1 cellular context compared by ENCODE assay signal in the genomic region with DNA sequence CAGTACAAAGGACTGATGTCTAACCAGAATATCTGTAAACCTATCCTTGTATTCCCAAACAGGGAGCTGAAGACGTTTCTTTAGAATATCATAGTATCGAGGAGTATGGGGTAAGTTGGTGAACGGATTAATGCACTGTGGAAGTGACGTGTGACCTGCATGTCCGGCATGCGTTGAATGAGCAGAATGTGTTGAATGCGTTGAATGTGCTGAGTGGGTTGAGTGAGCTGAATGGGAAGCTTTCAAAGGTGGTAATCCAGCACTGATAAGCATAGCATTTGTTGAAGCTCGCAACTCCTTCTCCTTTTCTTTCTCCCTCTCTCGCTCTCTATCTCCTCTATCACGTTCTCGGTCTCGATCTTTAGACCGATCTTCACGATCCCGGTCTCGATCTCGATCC.
TF ChIP-seq lines count a peak whose summit lies in the region.

No MANE protein-coding gene starts in this region.

TF ChIP-seq in GM23338, 12 proteins besides CTCF, POLR2A, EP300 and RAD21 (continued from another document):
- no peak for TF ChIP-seq ZNF114 (CRISPR knock-in tag; IDR thresholded peaks at IDR 0.05)
- TF ChIP-seq NANOG (IDR thresholded peaks at IDR 0.05; ENCODE audit: borderline replicate concordance), result no peak
